8 cellular contexts compared by ENCODE assay signal in the genomic region with DNA sequence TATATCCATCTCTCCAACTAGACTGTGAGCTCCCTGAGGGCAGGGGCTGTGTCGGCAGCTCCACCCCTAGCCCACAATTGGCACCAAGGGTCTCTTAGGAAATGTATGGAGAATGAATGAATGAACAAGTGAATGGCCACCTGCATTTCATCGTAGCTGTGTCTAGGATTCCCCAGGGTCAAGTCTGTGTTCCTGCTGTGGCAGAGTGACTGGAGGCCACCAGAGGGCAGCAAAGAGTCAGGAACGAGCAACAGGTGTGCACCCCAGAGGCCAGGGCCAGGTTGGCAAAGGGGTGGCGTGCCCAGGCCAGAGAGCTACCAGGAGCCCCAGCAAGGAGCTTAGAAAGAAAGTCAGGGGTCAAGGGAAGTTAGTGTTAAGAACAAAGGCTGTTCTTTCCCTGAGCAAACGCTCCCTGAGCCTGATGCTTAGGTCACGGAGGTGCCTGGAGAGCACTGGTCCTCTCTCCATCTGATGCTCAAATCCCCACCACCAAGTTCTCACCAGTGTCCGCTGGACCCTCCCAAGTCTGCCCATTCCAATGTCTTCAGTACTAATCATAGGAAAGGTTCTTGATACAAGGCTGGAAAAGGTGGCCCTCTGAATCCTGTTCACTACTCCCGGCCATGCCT.
DNase-seq lines count a peak whose midpoint lies in the region; ATAC-seq and TF ChIP-seq lines count a peak whose summit lies in the region.

No MANE protein-coding gene starts in this region.

- peaks cover 6% of the 10 kb centered on the region for H3K4me1 Mint-ChIP-seq in CD14-positive monocyte
- H3K4me1 Mint-ChIP-seq in T-helper 2 cell treated with Interferon-gamma antibody and Interleukin-4, amounts not matched to agents 5 μg/mL and 100 μg/mL, for 36 hours (ENCODE audit: low read depth): no peaks in the 10 kb centered on the region

- 0 out of 2 replicates have a peak, but pooled peaks cover 8% of the 10 kb centered on the region for H3K27me3 ChIP-seq in MG63

- H3K27me3 Mint-ChIP-seq in CD14-positive monocyte (ENCODE audit: low read depth in 3 of 3): peaks cover 5% of the 10 kb centered on the region in 3 donors
- H3K27me3 Mint-ChIP-seq in T-helper 2 cell treated with Interferon-gamma antibody and Interleukin-4, amounts not matched to agents 5 μg/mL and 100 μg/mL, for 36 hours (ENCODE audit: low read depth): peaks cover 4% of the 10 kb centered on the region

- H3K27ac Mint-ChIP-seq in CD14-positive monocyte: peak overlapping the region in 1 of 7 donors; percentile 70
- no peak overlapping the region for H3K27ac Mint-ChIP-seq in T-helper 2 cell treated with Interferon-gamma antibody and Interleukin-4, amounts not matched to agents 5 μg/mL and 100 μg/mL, for 36 hours

- H3K36me3 ChIP-seq in MG63: no peaks in the 10 kb centered on the region

- no peaks in the 10 kb centered on the region; the same call in 1 of the 2 replicates for H3K9me3 ChIP-seq in MG63

- peak; percentile 51 for DNase-seq in CD14-positive monocyte (ENCODE audit: low spot score)
- peak; percentile 71 for DNase-seq in MG63
- DNase-seq in T-helper 2 cell treated with Interferon-gamma antibody and Interleukin-4, amounts not matched to agents 5 μg/mL and 100 μg/mL, for 36 hours (ENCODE audit: low spot score): peak; percentile 61
- DNase-seq in astrocyte of the cerebellum (ENCODE audit: low read depth): peak; percentile 32
- peak; percentile 91 for DNase-seq in iPS-NIHi7 (ENCODE audit: extremely low spot score)
- DNase-seq in stimulated activated CD4-positive, alpha-beta T cell treated with anti-CD3 and anti-CD28 coated beads, Interleukin-15, amount 100 ng/mL, for 48 hours (ENCODE audit: low read depth in 2 of 2): peak; percentile 59 to 60

- no peak overlapping the region for H3K4me3 ChIP-seq in MG63
- no peak overlapping the region for H3K4me3 ChIP-seq in astrocyte of the cerebellum (ENCODE audit: low read depth, low read length)

- TF ChIP-seq CTCF in CD14-positive monocyte (IDR thresholded peaks at IDR 0.05) (peak; percentile 87), astrocyte of the cerebellum (IDR thresholded peaks at IDR 0.05; ENCODE audit: low read depth, low read length, missing control alignments) (peak; percentile 92)

- H3K9me3 Mint-ChIP-seq in CD14-positive monocyte: peaks cover 0 to 4% (median 1%) of the 10 kb centered on the region in 7 donors
- no peaks in the 10 kb centered on the region for H3K9me3 Mint-ChIP-seq in T-helper 2 cell treated with Interferon-gamma antibody and Interleukin-4, amounts not matched to agents 5 μg/mL and 100 μg/mL, for 36 hours

- no peak overlapping the region for H3K4me3 Mint-ChIP-seq in CD14-positive monocyte
- no peak overlapping the region for H3K4me3 Mint-ChIP-seq in T-helper 2 cell treated with Interferon-gamma antibody and Interleukin-4, amounts not matched to agents 5 μg/mL and 100 μg/mL, for 36 hours

- H3K36me3 Mint-ChIP-seq in CD14-positive monocyte: no peaks in the 10 kb centered on the region
- no peaks in the 10 kb centered on the region for H3K36me3 Mint-ChIP-seq in T-helper 2 cell treated with Interferon-gamma antibody and Interleukin-4, amounts not matched to agents 5 μg/mL and 100 μg/mL, for 36 hours (ENCODE audit: low read depth)

- in situ Hi-C loops in astrocyte of the cerebellum (cut with HindIII; ENCODE audit: low sequenced_read_pairs): no loop called here

- intact Hi-C loops in CD14-positive monocyte (cut with micrococcal nuclease): no loop called here

- ATAC-seq in GM19395 (IDR thresholded peaks at IDR 0.05; ENCODE audit: unreplicated experiment) (peak; percentile 53), GM19023 (IDR thresholded peaks at IDR 0.05; ENCODE audit: unreplicated experiment) (no peak)

Comparison
In these comparisons a context has a peak if more than half of its experiments do, and no peak if none do; other contexts are left out.
1. DNase-seq: peak in every context shown above with its lines; median percentile 91 in iPS-NIHi7; 71 in MG63; 61 in T-helper 2 cell treated with Interferon-gamma antibody and Interleukin-4, amounts not matched to agents 5 μg/mL and 100 μg/mL, for 36 hours; 60 in stimulated activated CD4-positive, alpha-beta T cell treated with anti-CD3 and anti-CD28 coated beads, Interleukin-15, amount 100 ng/mL, for 48 hours; 51 in CD14-positive monocyte; 32 in astrocyte of the cerebellum.